ENCODE assay signal across 11 cellular contexts in genomic region chr15:58369261-58369699, GRCh38.
A peak's percentile ranks its signal among the peaks of the same experiment; 100 is the strongest.
DNase-seq lines count a peak whose midpoint lies in the region; ATAC-seq and TF ChIP-seq lines count a peak whose summit lies in the region.
"Had no signal": no experiment of that assay in that cellular context is flagged by ENCODE, and none has a peak within 500 bp of the region (broad histone marks: within the 10 kb centered on the region; RNA-seq: fewer than 3 reads in every experiment).

No MANE protein-coding gene starts in this region.

- H3K9me3 Mint-ChIP-seq in MCF 10A (ENCODE audit: unreplicated experiment) (no peaks in the 10 kb centered on the region), immature natural killer cell (peaks cover 0 to 3% (median 0%) of the 10 kb centered on the region in 6 donors)
- peaks cover 19% of the 10 kb centered on the region for H3K9me3 Mint-ChIP-seq in activated CD4-positive, alpha-beta memory T cell treated with anti-CD3 and anti-CD28 coated beads for 36 hours

- no peaks in the 10 kb centered on the region for H3K27me3 Mint-ChIP-seq in MCF 10A (ENCODE audit: insufficient read depth, unreplicated experiment)
- peaks cover 6% of the 10 kb centered on the region for H3K27me3 Mint-ChIP-seq in activated CD4-positive, alpha-beta memory T cell treated with anti-CD3 and anti-CD28 coated beads for 36 hours
- peaks cover 4 to 10% (median 7%) of the 10 kb centered on the region in 3 donors for H3K27me3 Mint-ChIP-seq in immature natural killer cell (ENCODE audit: low read depth in 3 of 3)

- no peaks in the 10 kb centered on the region for H3K9me3 ChIP-seq in breast epithelium

- no peak overlapping the region for H3K4me3 ChIP-seq in breast epithelium

- CTCF ChIA-PET in MCF 10A (lab: Yijun Ruan, JAX), result no interaction called here
- CTCF ChIA-PET in activated CD4-positive, alpha-beta memory T cell treated with anti-CD3 and anti-CD28 coated beads for 36 hours (lab: Charles Lee), result no interaction called here

- H3K4me3 Mint-ChIP-seq in MCF 10A (ENCODE audit: unreplicated experiment) (no peak overlapping the region), immature natural killer cell (peak overlapping the region; percentile 31 to 84 (median 81))
- peak overlapping the region; percentile 8 for H3K4me3 Mint-ChIP-seq in activated CD4-positive, alpha-beta memory T cell treated with anti-CD3 and anti-CD28 coated beads for 36 hours

- no peaks in the 10 kb centered on the region for H3K4me1 Mint-ChIP-seq in MCF 10A (ENCODE audit: insufficient read depth, unreplicated experiment)
- H3K4me1 Mint-ChIP-seq in activated CD4-positive, alpha-beta memory T cell treated with anti-CD3 and anti-CD28 coated beads for 36 hours (ENCODE audit: low read depth), result peaks cover 4% of the 10 kb centered on the region
- H3K4me1 Mint-ChIP-seq in immature natural killer cell, result peaks cover 14 to 15% of the 10 kb centered on the region in 2 donors

- H3K4me1 ChIP-seq in breast epithelium, result no peaks in the 10 kb centered on the region

- BruUV-seq in MCF 10A (replicated peaks; lab: Mats Ljungman, UMichigan), result no TSS peak

- TF ChIP-seq CTCF in MCF 10A (IDR thresholded peaks at IDR 0.05; ENCODE audit: unreplicated experiment), result no peak
- no peak for TF ChIP-seq CTCF in breast epithelium (IDR thresholded peaks at IDR 0.05)

- intact Hi-C loops in MCF 10A (cut with micrococcal nuclease) (no loop called here), breast epithelium (cut with DNase I; ENCODE audit: low total_unique reads) (no loop called here)
- intact Hi-C loops in activated CD4-positive, alpha-beta memory T cell treated with anti-CD3 and anti-CD28 coated beads for 36 hours (cut with micrococcal nuclease), result no loop called here

- H3K36me3 ChIP-seq in breast epithelium, result no peaks in the 10 kb centered on the region

- ATAC-seq in GM18517 (IDR thresholded peaks at IDR 0.05; ENCODE audit: unreplicated experiment), result no peak

- H3K27ac ChIP-seq in breast epithelium, result no peak overlapping the region
- H3K27ac ChIP-seq: C4-2B, RWPE1 had no signal

- no peaks in the 10 kb centered on the region for H3K27me3 ChIP-seq in breast epithelium

- POLR2A ChIA-PET in MCF 10A (lab: Yijun Ruan, JAX), result interaction anchor here (0.6 kb wide), 1 partner anchor 14 kb away, joined by 3 read pairs; no protein-coding TSS in a partner anchor
- POLR2A ChIA-PET in activated CD4-positive, alpha-beta memory T cell treated with anti-CD3 and anti-CD28 coated beads for 36 hours (lab: Charles Lee), result no interaction called here

- DNase-seq in MCF 10A (ENCODE audit: unreplicated experiment) (no peak), breast epithelium (ENCODE audit: low spot score in 2 of 2) (no peak), immature natural killer cell (peak; percentile 63 to 67 (median 64)), NCI-H748 treated with DMSO at 0.1 percent for 48 hours (lab: John Stamatoyannopoulos, UW) (no peak), hippocampal formation (lab: John Stamatoyannopoulos, UW) (no peak)
- DNase-seq in activated CD4-positive, alpha-beta memory T cell treated with anti-CD3 and anti-CD28 coated beads for 36 hours, result no peak
- no peak for DNase-seq in effector CD8-positive, alpha-beta T cell (lab: John Stamatoyannopoulos, UW)
- DNase-seq: activated effector memory CD4-positive, alpha-beta T cell treated with Interleukin-2 at 50 U/mL for 16 hours had no signal

- peak overlapping the region; percentile 7 for H3K27ac Mint-ChIP-seq in MCF 10A (ENCODE audit: low read depth, unreplicated experiment)
- no peak overlapping the region for H3K27ac Mint-ChIP-seq in activated CD4-positive, alpha-beta memory T cell treated with anti-CD3 and anti-CD28 coated beads for 36 hours
- H3K27ac Mint-ChIP-seq in immature natural killer cell, result peak overlapping the region in 5 of 6 donors; percentile 1 to 71 (median 42)

- no peaks in the 10 kb centered on the region for H3K36me3 Mint-ChIP-seq in MCF 10A (ENCODE audit: insufficient read depth, unreplicated experiment)
- H3K36me3 Mint-ChIP-seq in activated CD4-positive, alpha-beta memory T cell treated with anti-CD3 and anti-CD28 coated beads for 36 hours, result peaks cover 4% of the 10 kb centered on the region
- H3K36me3 Mint-ChIP-seq in immature natural killer cell, result peaks cover 2 to 7% (median 5%) of the 10 kb centered on the region in 3 donors

- TF ChIP-seq POLR2A in breast epithelium (IDR thresholded peaks at IDR 0.05), result no peak

Comparison
In these comparisons a context has a peak if more than half of its experiments do, and no peak if none do; other contexts are left out.
1. DNase-seq: peak in immature natural killer cell (3 of 3); none in MCF 10A (single experiment), breast epithelium (0 of 2), activated CD4-positive, alpha-beta memory T cell treated with anti-CD3 and anti-CD28 coated beads for 36 hours (single experiment), NCI-H748 treated with DMSO at 0.1 percent for 48 hours (single experiment), effector CD8-positive, alpha-beta T cell (single experiment) and hippocampal formation (0 of 2).